25 cellular contexts compared by ENCODE assay signal in genomic region chr5:126263567-126264173, GRCh38.
DNase-seq lines count a peak whose midpoint lies in the region; ATAC-seq and TF ChIP-seq lines count a peak whose summit lies in the region.
"Had no signal": no experiment of that assay in that cellular context is flagged by ENCODE, and none has a peak within 500 bp of the region (broad histone marks: within the 10 kb centered on the region; RNA-seq: fewer than 3 reads in every experiment).

No MANE protein-coding gene starts in this region.

- dilution Hi-C loops in mammary epithelial cell (cut with HindIII; ENCODE audit: low sequenced_read_pairs) = no loop called here

- BruUV-seq in A673 (replicated peaks; lab: Mats Ljungman, UMichigan) = no TSS peak
- BruUV-seq in mammary epithelial cell (replicated peaks; lab: Mats Ljungman, UMichigan) = no TSS peak

- TF ChIP-seq CTCF in A673 (conservative IDR thresholded peaks at IDR 0.05; ENCODE audit: low read depth, low read length) (no peak), RWPE2 (IDR thresholded peaks at IDR 0.05; ENCODE audit: poor library complexity, severe bottlenecking) (no peak), mammary epithelial cell (conservative IDR thresholded peaks at IDR 0.05 in 1 of 2, IDR thresholded peaks at IDR 0.05 in 1 of 2; ENCODE audit: extremely low read depth in 1 of 2, insufficient read depth in 1 of 2, low read depth in 1 of 2, low read length in 2 of 2) (no peak)

- H3K36me3 ChIP-seq in A673 (ENCODE audit: insufficient read depth, low read length, poor library complexity, severe bottlenecking) = no peaks in the 10 kb centered on the region
- H3K36me3 ChIP-seq in RWPE2 (ENCODE audit: low read depth) = no peaks in the 10 kb centered on the region
- H3K36me3 ChIP-seq in iPS-18a (ENCODE audit: control insufficient read depth, low read depth, low read length) = no peaks in the 10 kb centered on the region
- no peaks in the 10 kb centered on the region for H3K36me3 ChIP-seq in mammary epithelial cell (ENCODE audit: insufficient read depth, low read length)
- H3K36me3 ChIP-seq: SJSA1 had no signal

- no peak overlapping the region for H3K4me3 ChIP-seq in A673 (ENCODE audit: low read depth, low read length, poor library complexity, severe bottlenecking)
- no peak overlapping the region for H3K4me3 ChIP-seq in RWPE2 (ENCODE audit: severe bottlenecking)
- H3K4me3 ChIP-seq in iPS-18a (ENCODE audit: low read length) = no peak overlapping the region
- H3K4me3 ChIP-seq in mammary epithelial cell (replicated peaks in 1 of 3; ENCODE audit: insufficient read depth in 1 of 3, low read depth in 2 of 3, low read length in 3 of 3) = no peak overlapping the region
- H3K4me3 ChIP-seq: GM23248, K562, SJSA1 had no signal

- H3K4me1 ChIP-seq in A673 (ENCODE audit: insufficient read depth, low read length, poor library complexity, severe bottlenecking) (no peaks in the 10 kb centered on the region), RWPE2 (ENCODE audit: insufficient read depth, poor library complexity, severe bottlenecking) (no peaks in the 10 kb centered on the region), iPS-18a (ENCODE audit: control insufficient read depth, low read depth, low read length) (peaks cover 14% of the 10 kb centered on the region), mammary epithelial cell (ENCODE audit: insufficient read depth, low read length) (peaks cover 4% of the 10 kb centered on the region)
- H3K4me1 ChIP-seq: SJSA1 had no signal

- peak overlapping the region; percentile 5 for H3K9ac ChIP-seq in iPS-18a (ENCODE audit: low read length)
- H3K9ac ChIP-seq in mammary epithelial cell (ENCODE audit: insufficient read depth, low read length) = no peak overlapping the region
- H3K9ac ChIP-seq: GM23248 had no signal

- no peaks in the 10 kb centered on the region for H4K20me1 ChIP-seq in mammary epithelial cell (ENCODE audit: insufficient read depth, low read length)

- no peak overlapping the region for H2AFZ ChIP-seq in mammary epithelial cell (ENCODE audit: low read depth, low read length)
- H2AFZ ChIP-seq: GM23248 had no signal

- H3K27ac ChIP-seq in A673 (ENCODE audit: low read depth, low read length, poor library complexity, severe bottlenecking) (no peak overlapping the region), RWPE2 (ENCODE audit: poor library complexity, severe bottlenecking) (no peak overlapping the region), iPS-18a (ENCODE audit: low read length) (no peak overlapping the region), mammary epithelial cell (ENCODE audit: insufficient read depth, low read depth, low read length) (no peak overlapping the region)
- H3K27ac ChIP-seq: GM23248, SJSA1 had no signal

- no peaks in the 10 kb centered on the region for H3K79me2 ChIP-seq in mammary epithelial cell (ENCODE audit: insufficient read depth, low read length)

- 92% methylated on average over 6 of the region's 6 CpGs for WGBS in mammary epithelial cell (ENCODE audit: low coverage, missing lambda C conversion rate)

- H3K27me3 ChIP-seq in A673 (replicated peaks; ENCODE audit: insufficient read depth, low read depth, low read length, poor library complexity) (no peaks in the 10 kb centered on the region), RWPE2 (ENCODE audit: insufficient read depth, poor library complexity, severe bottlenecking) (peaks cover 4% of the 10 kb centered on the region), iPS-18a (ENCODE audit: control insufficient read depth, insufficient read depth, low read length) (no peaks in the 10 kb centered on the region), mammary epithelial cell (ENCODE audit: insufficient read depth, low read length) (no peaks in the 10 kb centered on the region)
- H3K27me3 ChIP-seq: SJSA1 had no signal

- ATAC-seq in RWPE2 (ENCODE audit: low read depth) = 0 out of 3 replicates have a peak, but pooled peaks have one; percentile 23
- no peak for ATAC-seq in GM19328 (IDR thresholded peaks at IDR 0.05; ENCODE audit: unreplicated experiment)
- ATAC-seq in HG02588 (IDR thresholded peaks at IDR 0.05; ENCODE audit: unreplicated experiment) = no peak
- ATAC-seq in GM18502 (IDR thresholded peaks at IDR 0.05; ENCODE audit: poor library complexity, unreplicated experiment) = no peak
- ATAC-seq: HepG2, K562 had no signal

- DNase-seq in A673 (ENCODE audit: low spot score) (peak; percentile 62), NCI-H2227 (lab: John Stamatoyannopoulos, UW; ENCODE audit: unreplicated experiment) (peak; percentile 2), RWPE2 (ENCODE audit: low spot score) (no peak), mammary epithelial cell (no peak)
- DNase-seq: AML-193; C1 segment of cervical spinal cord; CD4-positive, alpha-beta memory T cell; COR-L47; DMS 273 treated with DMSO at 0.1 percent for 48 hours; DMS79; GF-D8; GM23248; H7; NCI-H1105 treated with DMSO at 0.1 percent for 48 hours; NCI-H146; NCI-H1930; NCI-H2107; Right ventricle myocardium superior had no signal

- no peak overlapping the region for H3K4me2 ChIP-seq in mammary epithelial cell (ENCODE audit: insufficient read depth, low read depth, low read length)

- H3K9me3 ChIP-seq in A673 (ENCODE audit: low read depth, low read length, poor library complexity, severe bottlenecking) (peaks cover 4% of the 10 kb centered on the region), RWPE2 (ENCODE audit: severe bottlenecking) (no peaks in the 10 kb centered on the region), iPS-18a (ENCODE audit: control insufficient read depth, low read depth, low read length) (peaks cover 3% of the 10 kb centered on the region), mammary epithelial cell (replicated peaks; ENCODE audit: insufficient read depth, low read length) (no peaks in the 10 kb centered on the region)
- H3K9me3 ChIP-seq: SJSA1 had no signal

- POLR2A ChIA-PET in A673 (lab: Charles Lee; ENCODE audit: low non-redundant PET) = interaction anchor here (0.6 kb wide), 1 partner anchor 259 kb away, joined by 4 read pairs; no protein-coding TSS in a partner anchor

- CTCF ChIA-PET in A673 (lab: Charles Lee) = interaction anchor here (0.7 kb wide), 1 partner anchor 1051 kb away, joined by 3 read pairs; no protein-coding TSS in a partner anchor
- CTCF ChIA-PET in mammary epithelial cell (lab: Charles Lee; ENCODE audit: low non-redundant PET) = no interaction called here

- in situ Hi-C loops in mammary epithelial cell (cut with MboI; ENCODE audit: low sequenced_read_pairs in 2 of 2) = no loop called here

- intact Hi-C loops in A673 (cut with micrococcal nuclease; ENCODE audit: unreplicated experiment) = no loop called here
- intact Hi-C loops in mammary epithelial cell (cut with micrococcal nuclease) = no loop called here

Comparison
In these comparisons a context has a peak if more than half of its experiments do, and no peak if none do; other contexts are left out.
1. DNase-seq: peak in A673 (single experiment) and NCI-H2227 (single experiment); none in RWPE2 (single experiment) and mammary epithelial cell (single experiment).